In the genomic region with DNA sequence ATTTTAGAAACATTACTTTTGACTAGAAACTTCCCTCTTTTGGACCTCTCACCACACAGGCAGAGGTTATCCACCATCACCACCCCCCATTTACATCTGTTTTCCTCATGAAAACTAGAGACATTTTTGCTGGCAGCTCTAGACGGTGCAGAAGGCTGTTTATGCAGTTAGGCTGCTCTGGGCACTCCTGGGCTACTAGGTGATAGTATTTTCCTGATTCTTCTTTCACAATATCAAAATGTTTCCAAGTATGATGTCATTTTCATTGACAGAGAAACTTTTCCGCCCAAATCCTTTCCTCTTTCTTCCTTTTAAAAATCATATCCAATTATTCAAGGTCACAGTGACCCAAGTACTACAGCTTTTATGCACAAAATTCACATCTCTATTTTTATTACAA, we compare ENCODE assay signal across 22 cellular contexts.
DNase-seq lines count a peak whose midpoint lies in the region; ATAC-seq and TF ChIP-seq lines count a peak whose summit lies in the region.
"Had no signal": no experiment of that assay in that cellular context is flagged by ENCODE, and none has a peak within 500 bp of the region (broad histone marks: within the 10 kb centered on the region; RNA-seq: fewer than 3 reads in every experiment).

No MANE protein-coding gene starts in this region.

- H3K4me3 Mint-ChIP-seq in chondrocyte (ENCODE audit: unreplicated experiment) (no peak overlapping the region), immature natural killer cell (no peak overlapping the region)
- H3K4me3 Mint-ChIP-seq: memory B cell; nephron; T-helper 2 cell treated with Interferon-gamma antibody and Interleukin-4, amounts not matched to agents 5 μg/mL and 100 μg/mL, for 36 hours had no signal

- H3K27ac Mint-ChIP-seq in chondrocyte (ENCODE audit: unreplicated experiment): peak overlapping the region; percentile 19
- no peak overlapping the region for H3K27ac Mint-ChIP-seq in immature natural killer cell
- H3K27ac Mint-ChIP-seq: memory B cell; T-helper 2 cell treated with Interferon-gamma antibody and Interleukin-4, amounts not matched to agents 5 μg/mL and 100 μg/mL, for 36 hours had no signal

- H3K9me3 ChIP-seq in right cardiac atrium (ENCODE audit: control insufficient read depth, low read length): no peaks in the 10 kb centered on the region
- H3K9me3 ChIP-seq: BLaER1 treated with 17β-estradiol and CSF1 and Interleukin-3, amounts not matched to agents 10 nM and 100 nM; psoas muscle; SJSA1; thoracic aorta had no signal

- WGBS in right cardiac atrium: 23% methylated on average over 2 of the region's 2 CpGs

- H3K4me1 Mint-ChIP-seq in chondrocyte (ENCODE audit: low read depth) (peaks cover 51% of the 10 kb centered on the region), immature natural killer cell (no peaks in the 10 kb centered on the region)
- H3K4me1 Mint-ChIP-seq: memory B cell had no signal

- H3K27me3 ChIP-seq in right cardiac atrium (ENCODE audit: control insufficient read depth, insufficient read depth): no peaks in the 10 kb centered on the region
- H3K27me3 ChIP-seq: BLaER1 treated with 17β-estradiol and CSF1 and Interleukin-3, amounts not matched to agents 10 nM and 100 nM; SJSA1 had no signal

- H3K9me3 Mint-ChIP-seq in chondrocyte (ENCODE audit: low read depth) (no peaks in the 10 kb centered on the region), immature natural killer cell (peaks cover 0 to 9% (median 4%) of the 10 kb centered on the region in 6 donors)
- H3K9me3 Mint-ChIP-seq: memory B cell; T-helper 2 cell treated with Interferon-gamma antibody and Interleukin-4, amounts not matched to agents 5 μg/mL and 100 μg/mL, for 36 hours had no signal

- DNase-seq in DMS 273 (lab: John Stamatoyannopoulos, UW; ENCODE audit: unreplicated experiment) (peak; percentile 15), DMS 273 treated with DMSO at 0.1 percent for 48 hours (lab: John Stamatoyannopoulos, UW) (no peak), chondrocyte (ENCODE audit: low spot score) (no peak), right cardiac atrium (no peak), sciatic nerve (ENCODE audit: low spot score) (no peak), immature natural killer cell (no peak), islet precursor cell (no peak)
- DNase-seq: activated CD4-positive, CD25-positive, alpha-beta regulatory T cell treated with anti-CD3 and anti-CD28 coated beads, Interleukin-2, amount 50 U/mL, for 72 hours; GOT3; NCI-H1417 treated with DMSO at 0.1 percent for 48 hours; NCI-H2171 treated with DMSO at 0.1 percent for 48 hours; NCI-H748 treated with DMSO at 0.1 percent for 48 hours; psoas muscle had no signal

- H3K36me3 Mint-ChIP-seq in chondrocyte (ENCODE audit: low read depth) (peaks cover 8% of the 10 kb centered on the region), immature natural killer cell (no peaks in the 10 kb centered on the region)
- H3K36me3 Mint-ChIP-seq: memory B cell had no signal

- intact Hi-C loops in right cardiac atrium (cut with DNase I): no loop called here
- intact Hi-C loops in sciatic nerve (cut with DNase I): no loop called here

- ATAC-seq in right cardiac atrium (peak; percentile 52 to 63), sciatic nerve (peak; percentile 86), GM18505 (IDR thresholded peaks at IDR 0.05; ENCODE audit: unreplicated experiment) (no peak)
- ATAC-seq: psoas muscle had no signal

- TF ChIP-seq CTCF in chondrocyte (IDR thresholded peaks at IDR 0.05): no peak

- H3K4me3 ChIP-seq in right cardiac atrium (ENCODE audit: low read length): no peak overlapping the region
- H3K4me3 ChIP-seq: BLaER1 treated with 17β-estradiol and CSF1 and Interleukin-3, amounts not matched to agents 10 nM and 100 nM; psoas muscle; SJSA1; thoracic aorta had no signal

- H3K27me3 Mint-ChIP-seq in chondrocyte (ENCODE audit: low read depth) (no peaks in the 10 kb centered on the region), immature natural killer cell (ENCODE audit: low read depth in 3 of 3) (peaks cover 0 to 3% (median 0%) of the 10 kb centered on the region in 3 donors)
- H3K27me3 Mint-ChIP-seq: memory B cell had no signal

- no peak for TF ChIP-seq POLR2A in GM18505 (IDR thresholded peaks at IDR 0.05; ENCODE audit: borderline replicate concordance, extremely low read depth, insufficient read depth, insufficient read length)

- H3K4me1 ChIP-seq in right cardiac atrium (ENCODE audit: control insufficient read depth, insufficient read depth, low read length): no peaks in the 10 kb centered on the region
- H3K4me1 ChIP-seq: BLaER1 treated with 17β-estradiol and CSF1 and Interleukin-3, amounts not matched to agents 10 nM and 100 nM; psoas muscle; SJSA1 had no signal

- H3K27ac ChIP-seq in right cardiac atrium (ENCODE audit: low read length): no peak overlapping the region
- H3K27ac ChIP-seq: 22Rv1; BLaER1 treated with 17β-estradiol and CSF1 and Interleukin-3, amounts not matched to agents 10 nM and 100 nM; epithelial cell of prostate; psoas muscle; SJSA1; thoracic aorta had no signal
